ENCODE assay signal across 1 cellular context in genomic region chr7:32891046-32891799, GRCh38.
TF ChIP-seq lines count a peak whose summit lies in the region.

KBTBD2 (minus strand) TSS chr7:32891760; CDS start chr7:32879604, 12,156 bp downstream.

TF ChIP-seq in H1, 55 proteins besides CTCF, POLR2A, EP300 and RAD21:
- no peak for TF ChIP-seq HDAC6 (IDR thresholded peaks at IDR 0.05; ENCODE audit: low read depth, low read length)
- TF ChIP-seq GTF2F1 (IDR thresholded peaks at IDR 0.05; ENCODE audit: borderline replicate concordance, low read depth, low read length): 0 out of 2 replicates have a peak, but pooled peaks have one; percentile 39
- no peak for TF ChIP-seq SAP30 (IDR thresholded peaks at IDR 0.05; ENCODE audit: insufficient read depth, insufficient replicate concordance, low read length)
- peak; percentile 50; the same call in 1 of the 2 replicates for TF ChIP-seq TBP (IDR thresholded peaks at IDR 0.05; ENCODE audit: low read depth, low read length)
- peak; percentile 82 for TF ChIP-seq POLR2AphosphoS5 (IDR thresholded peaks at IDR 0.05; ENCODE audit: low read depth, low read length)
- TF ChIP-seq RBBP5 (IDR thresholded peaks at IDR 0.05; ENCODE audit: borderline replicate concordance, low read depth, low read length): peak; percentile 66; the same call in 1 of the 2 replicates
- TF ChIP-seq SIN3A (conservative IDR thresholded peaks at IDR 0.05 in 1 of 2, IDR thresholded peaks at IDR 0.05 in 1 of 2; ENCODE audit: low read depth in 1 of 2, low read length in 2 of 2): 0 out of 4 replicates have a peak, but pooled peaks of 1 of the 2 experiments have one; percentile 3
- TF ChIP-seq POU5F1 (IDR thresholded peaks at IDR 0.05; ENCODE audit: low read depth, low read length): no peak
- peak; percentile 63 for TF ChIP-seq KDM4A (IDR thresholded peaks at IDR 0.05; ENCODE audit: low read depth, low read length, severe bottlenecking)
- TF ChIP-seq EGR1 (IDR thresholded peaks at IDR 0.05; ENCODE audit: borderline replicate concordance, low read depth, low read length): peak; percentile 81; the same call in 1 of the 2 replicates
- no peak for TF ChIP-seq CHD1 (IDR thresholded peaks at IDR 0.05; ENCODE audit: low read depth, low read length)
- TF ChIP-seq SP2 (IDR thresholded peaks at IDR 0.05; ENCODE audit: low read length): no peak
- no peak for TF ChIP-seq RFX5 (IDR thresholded peaks at IDR 0.05; ENCODE audit: borderline replicate concordance, low read depth, low read length)
- TF ChIP-seq PHF8 (conservative IDR thresholded peaks at IDR 0.05; ENCODE audit: low read depth, low read length): peak; percentile 77
